8 cellular contexts compared by ENCODE assay signal in the genomic region with DNA sequence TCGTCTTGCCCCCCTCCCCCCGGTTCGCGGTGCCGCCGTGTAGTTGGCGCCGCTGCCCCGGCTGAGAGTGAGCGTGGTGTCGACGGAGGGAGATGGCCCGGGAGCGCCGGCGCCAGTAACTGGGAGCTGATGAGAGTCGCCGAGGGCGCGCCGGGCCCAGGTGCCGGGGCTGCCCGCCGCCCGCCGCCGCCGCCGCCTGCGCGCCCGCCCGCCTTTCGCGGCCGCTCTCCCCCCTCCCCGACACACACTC.
DNase-seq lines count a peak whose midpoint lies in the region; ATAC-seq and TF ChIP-seq lines count a peak whose summit lies in the region.

No MANE protein-coding gene starts in this region.

- peaks cover 33% of the 10 kb centered on the region for H3K36me3 ChIP-seq in WERI-Rb-1
- H3K36me3 ChIP-seq in iPS DF 6.9 (ENCODE audit: control insufficient read depth, insufficient read depth, low read length), result peaks cover 5% of the 10 kb centered on the region; the same call in 1 of the 2 replicates
- peaks cover 20 to 29% (median 26%) of the 10 kb centered on the region in 5 donors for H3K36me3 ChIP-seq in subcutaneous abdominal adipose tissue (ENCODE audit: control insufficient read depth in 5 of 5, insufficient read depth in 5 of 5, low read length in 5 of 5)

- no CpG with 5 or more reads among the region's 37 CpGs for WGBS in iPS DF 6.9 (ENCODE audit: insufficient coverage, insufficient read length)

- H3K9me3 ChIP-seq in WERI-Rb-1 (ENCODE audit: severe bottlenecking) (no peaks in the 10 kb centered on the region), iPS DF 6.9 (ENCODE audit: control insufficient read depth, insufficient read depth, low read length) (no peaks in the 10 kb centered on the region), subcutaneous abdominal adipose tissue (ENCODE audit: control insufficient read depth in 5 of 5, low read length in 5 of 5) (no peaks in the 10 kb centered on the region)

- H3K27ac ChIP-seq in WERI-Rb-1 (peak overlapping the region; percentile 100), iPS DF 6.9 (ENCODE audit: low read length) (no peak overlapping the region), subcutaneous abdominal adipose tissue (ENCODE audit: low read depth, low read length) (peak overlapping the region; percentile 98)

- TF ChIP-seq CTCF in WERI-Rb-1 (IDR thresholded peaks at IDR 0.05; ENCODE audit: low read depth, low read length), result no peak

- H3K4me1 ChIP-seq in iPS DF 6.9 (ENCODE audit: control insufficient read depth, insufficient read depth, low read length), result no peaks in the 10 kb centered on the region
- peaks cover 2 to 39% (median 32%) of the 10 kb centered on the region in 5 donors for H3K4me1 ChIP-seq in subcutaneous abdominal adipose tissue (ENCODE audit: control insufficient read depth in 5 of 5, insufficient read depth in 5 of 5, low read length in 5 of 5)

- H3K4me3 ChIP-seq in WERI-Rb-1 (ENCODE audit: low read depth, low read length), result peak overlapping the region; percentile 87
- H3K4me3 ChIP-seq in iPS DF 6.9 (ENCODE audit: low read length), result peak overlapping the region; percentile 84
- H3K4me3 ChIP-seq in subcutaneous abdominal adipose tissue (ENCODE audit: low read depth in 1 of 5, low read length in 5 of 5), result peak overlapping the region in 4 of 5 donors; percentile 74 to 93 (median 84)

- ATAC-seq in GM18498 (IDR thresholded peaks at IDR 0.05; ENCODE audit: unreplicated experiment) (peak; percentile 1), HG02798 (IDR thresholded peaks at IDR 0.05; ENCODE audit: poor library complexity, unreplicated experiment) (peak; percentile 1)

- H3K27me3 ChIP-seq in WERI-Rb-1 (ENCODE audit: insufficient read depth, low read depth, severe bottlenecking) (no peaks in the 10 kb centered on the region), iPS DF 6.9 (ENCODE audit: control insufficient read depth, insufficient read depth, low read length) (no peaks in the 10 kb centered on the region), subcutaneous abdominal adipose tissue (ENCODE audit: control insufficient read depth in 5 of 5, insufficient read depth in 4 of 5, low read length in 5 of 5) (no peaks in the 10 kb centered on the region)

- no peak for DNase-seq in WERI-Rb-1
- DNase-seq in iPS DF 6.9 (ENCODE audit: low read depth, low spot score), result no peak
- no peak for DNase-seq in NCI-H510A treated with DMSO at 0.1 percent for 48 hours (lab: John Stamatoyannopoulos, UW)
- DNase-seq in cerebellar cortex (ENCODE audit: low spot score), result no peak
- DNase-seq in SKM-1 treated with dmso at 0.1 percent for 144 hours (lab: John Stamatoyannopoulos, UW; ENCODE audit: unreplicated experiment), result no peak

- peak overlapping the region in 4 of 5 donors; percentile 77 to 98 (median 97) for H3K9ac ChIP-seq in subcutaneous abdominal adipose tissue (ENCODE audit: low read length in 5 of 5)
